24 cellular contexts compared by ENCODE assay signal in the genomic region with DNA sequence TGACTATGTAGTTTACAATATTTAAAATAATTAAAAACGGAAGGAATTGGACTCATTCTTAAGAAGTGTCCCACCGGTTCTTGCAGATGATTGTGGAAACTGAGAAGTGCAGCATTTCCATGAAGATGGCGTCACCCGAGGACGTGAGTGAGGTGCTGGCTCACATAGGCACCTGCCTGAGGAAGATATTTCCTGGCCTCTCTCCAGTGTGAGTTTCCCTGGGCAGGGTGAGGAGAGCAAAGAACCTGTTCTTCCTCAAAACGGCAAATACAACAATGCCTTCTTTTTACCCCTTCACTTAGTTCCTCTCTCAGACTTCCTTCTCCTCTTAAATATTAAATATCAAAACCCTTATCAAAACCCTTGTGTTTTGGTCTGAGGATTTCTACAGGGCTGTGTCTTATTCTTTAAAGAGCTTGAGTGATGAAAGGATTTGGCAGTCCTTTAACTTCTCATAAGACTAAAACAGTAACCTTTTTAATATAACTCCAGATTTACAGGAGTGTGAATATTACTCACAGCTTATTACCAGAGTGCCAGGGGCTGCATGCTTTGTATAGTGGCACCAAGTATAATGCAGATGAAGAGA.
DNase-seq lines count a peak whose midpoint lies in the region; ATAC-seq, FAIRE-seq and TF ChIP-seq lines count a peak whose summit lies in the region.
"Had no signal": no experiment of that assay in that cellular context is flagged by ENCODE, and none has a peak within 500 bp of the region (broad histone marks: within the 10 kb centered on the region; RNA-seq: fewer than 3 reads in every experiment).

No MANE protein-coding gene starts in this region.

- ATAC-seq in activated B cell treated with CpG ODN at 0.5 μM for 24 hours (ENCODE audit: low read depth) (no peak), GM18520 (IDR thresholded peaks at IDR 0.05; ENCODE audit: unreplicated experiment) (no peak), HepG2 (no peak)
- ATAC-seq: GM12878, Right ventricle myocardium inferior had no signal

- H3K4me3 ChIP-seq in H7 (ENCODE audit: insufficient read depth, low read depth, low read length) (no peak overlapping the region), HepG2 (replicated peaks in 1 of 3; ENCODE audit: insufficient read depth in 1 of 3, low read depth in 2 of 3, low read length in 3 of 3) (no peak overlapping the region), dorsolateral prefrontal cortex (no peak overlapping the region)
- H3K4me3 ChIP-seq: GM12878 had no signal

- peaks cover 16% of the 10 kb centered on the region for H3K4me1 Mint-ChIP-seq in activated B cell treated with CpG ODN at 0.5 μM for 24 hours
- H3K4me1 Mint-ChIP-seq: CD4-positive, CD25-positive, alpha-beta regulatory T cell had no signal

- no peaks in the 10 kb centered on the region for H3K27me3 Mint-ChIP-seq in activated B cell treated with CpG ODN at 0.5 μM for 24 hours

- H3K27ac Mint-ChIP-seq in activated B cell treated with CpG ODN at 0.5 μM for 24 hours: no peak overlapping the region
- H3K27ac Mint-ChIP-seq: CD4-positive, CD25-positive, alpha-beta regulatory T cell; T-helper 1 cell treated with Interleukin-12 subunit alpha and Interleukin-12 subunit beta and Interleukin-4 antibody, amounts not matched to agents 30 μg/mL and 1 μg/mL, for 36 hours had no signal

- H3K36me3 Mint-ChIP-seq in activated B cell treated with CpG ODN at 0.5 μM for 24 hours (ENCODE audit: low read depth): no peaks in the 10 kb centered on the region
- H3K36me3 Mint-ChIP-seq: CD4-positive, CD25-positive, alpha-beta regulatory T cell had no signal

- TF ChIP-seq RAD21 in HepG2 (CRISPR knock-in tag; IDR thresholded peaks at IDR 0.05): no peak

- in situ Hi-C loops in HepG2 (cut with HindIII; ENCODE audit: extremely low pct_ligation_motif_present, low pct_unique_long_range_greater_than_20kb): no loop called here

- H3K36me3 ChIP-seq in H7 (replicated peaks; ENCODE audit: control insufficient read depth, insufficient read depth, low read length) (no peaks in the 10 kb centered on the region), HepG2 (replicated peaks in 1 of 2; ENCODE audit: control insufficient read depth in 1 of 2, insufficient read depth in 2 of 2, low read length in 2 of 2) (no peaks in the 10 kb centered on the region)

- no peak for TF ChIP-seq CTCF in activated B cell treated with CpG ODN at 0.5 μM for 24 hours (IDR thresholded peaks at IDR 0.05)
- TF ChIP-seq CTCF in HepG2 (CRISPR knock-in tag; IDR thresholded peaks at IDR 0.05): no peak
- TF ChIP-seq CTCF in dorsolateral prefrontal cortex (IDR thresholded peaks at IDR 0.05 in 54 of 56, conservative IDR thresholded peaks at IDR 0.05 in 2 of 56; ENCODE audit: low read depth in 1 of 56, partially characterized antibody in 56 of 56): no peak

- no peak for TF ChIP-seq POLR2A in HepG2 (IDR thresholded peaks at IDR 0.05; ENCODE audit: insufficient read depth in 1 of 2, low read depth in 2 of 2, low read length in 2 of 2)

- intact Hi-C loops in activated B cell treated with CpG ODN at 0.5 μM for 24 hours (cut with micrococcal nuclease) (no loop called here), HepG2 (cut with micrococcal nuclease; ENCODE audit: unreplicated experiment) (no loop called here), dorsolateral prefrontal cortex (cut with DNase I) (no loop called here)

- H3K4me2 ChIP-seq in HepG2 (ENCODE audit: low read depth, low read length): no peak overlapping the region
- H3K4me2 ChIP-seq: KMS-11, SK-N-SH had no signal

- H2AFZ ChIP-seq in HepG2 (ENCODE audit: low read length): no peak overlapping the region

- H3K9ac ChIP-seq in HepG2 (ENCODE audit: insufficient read depth, low read depth, low read length): no peak overlapping the region
- H3K9ac ChIP-seq: KMS-11, SK-N-SH had no signal

- no peak for FAIRE-seq in HepG2 (lab: Jason Lieb, UNC)
- FAIRE-seq: GM12878, H1, RCC 7860 had no signal

- no peaks in the 10 kb centered on the region for H3K4me1 ChIP-seq in HepG2 (ENCODE audit: insufficient read depth, low read length)
- H3K4me1 ChIP-seq: Caco-2 had no signal

- H3K79me2 ChIP-seq in HepG2 (ENCODE audit: insufficient read depth, low read length): no peaks in the 10 kb centered on the region

- H3K4me3 Mint-ChIP-seq in activated B cell treated with CpG ODN at 0.5 μM for 24 hours: peak overlapping the region; percentile 7
- H3K4me3 Mint-ChIP-seq: T-helper 1 cell treated with Interleukin-12 subunit alpha and Interleukin-12 subunit beta and Interleukin-4 antibody, amounts not matched to agents 30 μg/mL and 1 μg/mL, for 36 hours had no signal

- H3K27ac ChIP-seq in HepG2 (ENCODE audit: extremely low read length, insufficient read depth, low read length) (no peak overlapping the region), dorsolateral prefrontal cortex (no peak overlapping the region)
- H3K27ac ChIP-seq: KMS-11 had no signal

- POLR2A ChIA-PET in activated B cell treated with CpG ODN at 0.5 μM for 24 hours (lab: Charles Lee): no interaction called here
- POLR2A ChIA-PET in HepG2 (lab: Yijun Ruan, JAX): no interaction called here

- H3K27me3 ChIP-seq in H7 (ENCODE audit: control insufficient read depth, insufficient read depth, low read length): no peaks in the 10 kb centered on the region
- H3K27me3 ChIP-seq in HepG2 (ENCODE audit: control insufficient read depth in 1 of 2, insufficient read depth in 2 of 2, low read length in 2 of 2): no peaks in the 10 kb centered on the region
- H3K27me3 ChIP-seq in dorsolateral prefrontal cortex: no peaks in the 10 kb centered on the region

- DNase-seq in DMS79 treated with DMSO at 0.1 percent for 48 hours (lab: John Stamatoyannopoulos, UW) (peak; percentile 14), SKM-1 (lab: John Stamatoyannopoulos, UW; ENCODE audit: unreplicated experiment) (peak; percentile 32), activated B cell treated with CpG ODN at 0.5 μM for 24 hours (no peak), mucosa of gallbladder (ENCODE audit: low spot score) (peak; percentile 15), H7 (no peak), HepG2 (ENCODE audit: low spot score) (no peak), dorsolateral prefrontal cortex (no peak)
- DNase-seq: Caco-2; CD4-positive, CD25-positive, alpha-beta regulatory T cell; DMS153; EL; NCI-H1048; NCI-H1436; NCI-H1930; NCI-H226; NCI-H524 treated with DMSO at 0.1 percent for 48 hours; SK-N-SH had no signal

- 73% methylated on average over 6 of the region's 6 CpGs for WGBS in HepG2 (ENCODE audit: low lambda C conversion rate)

- H3K9me3 Mint-ChIP-seq in activated B cell treated with CpG ODN at 0.5 μM for 24 hours: no peaks in the 10 kb centered on the region
- H3K9me3 Mint-ChIP-seq: CD4-positive, CD25-positive, alpha-beta regulatory T cell; T-helper 1 cell treated with Interleukin-12 subunit alpha and Interleukin-12 subunit beta and Interleukin-4 antibody, amounts not matched to agents 30 μg/mL and 1 μg/mL, for 36 hours had no signal

- no TSS peak for BruUV-seq in HepG2 (replicated peaks; lab: Mats Ljungman, UMichigan)

- H4K20me1 ChIP-seq in HepG2 (ENCODE audit: insufficient read depth, low read length): no peaks in the 10 kb centered on the region

- CTCF ChIA-PET in activated B cell treated with CpG ODN at 0.5 μM for 24 hours (lab: Charles Lee) (no interaction called here), HepG2 (lab: Yijun Ruan, JAX; ENCODE audit: low intra/inter-chr PET ratio, low total read pairs) (no interaction called here)

- no peak for TF ChIP-seq EP300 in HepG2 (IDR thresholded peaks at IDR 0.05; ENCODE audit: low read depth in 2 of 2, low read length in 2 of 2)
- no peak for TF ChIP-seq EP300 in HepG2 (CRISPR knock-in tag; IDR thresholded peaks at IDR 0.05; ENCODE audit: borderline replicate concordance)

- H3K9me3 ChIP-seq in HepG2 (ENCODE audit: low read length): no peaks in the 10 kb centered on the region
- H3K9me3 ChIP-seq: Caco-2, SK-N-SH had no signal

TF ChIP-seq in HepG2, 621 proteins besides CTCF, POLR2A, EP300 and RAD21 (continues in another document):
- TF ChIP-seq RNF2 (conservative IDR thresholded peaks at IDR 0.05; ENCODE audit: low read depth): no peak
- TF ChIP-seq U2AF1 (optimal IDR thresholded peaks at IDR 0.05; ENCODE audit: low read depth, low read length): no peak
- no peak for TF ChIP-seq CAMTA2 (CRISPR knock-in tag; IDR thresholded peaks at IDR 0.05; ENCODE audit: borderline replicate concordance)
- TF ChIP-seq RBAK (CRISPR knock-in tag; IDR thresholded peaks at IDR 0.05): no peak
- TF ChIP-seq, protein P1, sequence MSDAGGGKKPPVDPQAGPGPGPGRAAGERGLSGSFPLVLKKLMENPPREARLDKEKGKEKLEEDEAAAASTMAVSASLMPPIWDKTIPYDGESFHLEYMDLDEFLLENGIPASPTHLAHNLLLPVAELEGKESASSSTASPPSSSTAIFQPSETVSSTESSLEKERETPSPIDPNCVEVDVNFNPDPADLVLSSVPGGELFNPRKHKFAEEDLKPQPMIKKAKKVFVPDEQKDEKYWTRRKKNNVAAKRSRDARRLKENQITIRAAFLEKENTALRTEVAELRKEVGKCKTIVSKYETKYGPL (CRISPR knock-in tag; IDR thresholded peaks at IDR 0.05): no peak
- TF ChIP-seq ZC3H13 (CRISPR knock-in tag; IDR thresholded peaks at IDR 0.05): no peak
- TF ChIP-seq, protein P2, sequence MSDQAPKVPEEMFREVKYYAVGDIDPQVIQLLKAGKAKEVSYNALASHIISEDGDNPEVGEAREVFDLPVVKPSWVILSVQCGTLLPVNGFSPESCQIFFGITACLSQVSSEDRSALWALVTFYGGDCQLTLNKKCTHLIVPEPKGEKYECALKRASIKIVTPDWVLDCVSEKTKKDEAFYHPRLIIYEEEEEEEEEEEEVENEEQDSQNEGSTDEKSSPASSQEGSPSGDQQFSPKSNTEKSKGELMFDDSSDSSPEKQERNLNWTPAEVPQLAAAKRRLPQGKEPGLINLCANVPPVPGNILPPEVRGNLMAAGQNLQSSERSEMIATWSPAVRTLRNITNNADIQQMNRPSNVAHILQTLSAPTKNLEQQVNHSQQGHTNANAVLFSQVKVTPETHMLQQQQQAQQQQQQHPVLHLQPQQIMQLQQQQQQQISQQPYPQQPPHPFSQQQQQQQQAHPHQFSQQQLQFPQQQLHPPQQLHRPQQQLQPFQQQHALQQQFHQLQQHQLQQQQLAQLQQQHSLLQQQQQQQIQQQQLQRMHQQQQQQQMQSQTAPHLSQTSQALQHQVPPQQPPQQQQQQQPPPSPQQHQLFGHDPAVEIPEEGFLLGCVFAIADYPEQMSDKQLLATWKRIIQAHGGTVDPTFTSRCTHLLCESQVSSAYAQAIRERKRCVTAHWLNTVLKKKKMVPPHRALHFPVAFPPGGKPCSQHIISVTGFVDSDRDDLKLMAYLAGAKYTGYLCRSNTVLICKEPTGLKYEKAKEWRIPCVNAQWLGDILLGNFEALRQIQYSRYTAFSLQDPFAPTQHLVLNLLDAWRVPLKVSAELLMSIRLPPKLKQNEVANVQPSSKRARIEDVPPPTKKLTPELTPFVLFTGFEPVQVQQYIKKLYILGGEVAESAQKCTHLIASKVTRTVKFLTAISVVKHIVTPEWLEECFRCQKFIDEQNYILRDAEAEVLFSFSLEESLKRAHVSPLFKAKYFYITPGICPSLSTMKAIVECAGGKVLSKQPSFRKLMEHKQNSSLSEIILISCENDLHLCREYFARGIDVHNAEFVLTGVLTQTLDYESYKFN (CRISPR knock-in tag; conservative IDR thresholded peaks at IDR 0.05): no peak
- no peak for TF ChIP-seq SETDB1 (CRISPR knock-in tag; IDR thresholded peaks at IDR 0.05; ENCODE audit: borderline replicate concordance)

Comparison
In these comparisons a context has a peak if more than half of its experiments do, and no peak if none do; other contexts are left out.
1. DNase-seq: peak in DMS79 treated with DMSO at 0.1 percent for 48 hours (single experiment), SKM-1 (single experiment) and mucosa of gallbladder (single experiment); none in activated B cell treated with CpG ODN at 0.5 μM for 24 hours (single experiment), H7 (single experiment), HepG2 (single experiment) and dorsolateral prefrontal cortex (0 of 10).